ENCODE assay signal across 8 cellular contexts in the genomic region with DNA sequence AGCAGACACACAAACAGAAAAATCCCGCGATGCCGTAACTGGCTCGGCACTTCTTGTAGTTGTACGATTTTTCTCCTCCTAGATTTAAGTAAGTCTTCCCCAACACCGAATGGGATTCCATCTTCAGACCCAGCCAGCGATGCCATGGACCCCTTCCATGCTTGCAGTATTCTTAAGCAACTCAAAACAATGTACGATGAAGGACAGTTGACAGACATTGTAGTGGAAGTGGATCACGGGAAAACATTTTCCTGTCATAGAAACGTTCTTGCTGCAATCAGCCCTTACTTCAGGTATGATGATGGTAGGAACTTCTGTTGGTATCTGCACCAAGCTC. TPM values are rescaled to one million over a fixed set of nuclear protein-coding genes. Genes with fewer than 3 reads are reported as not detected.
DNase-seq lines count a peak whose midpoint lies in the region; TF ChIP-seq lines count a peak whose summit lies in the region.

No MANE protein-coding gene starts in this region.

- no peaks in the 10 kb centered on the region for H3K27me3 ChIP-seq in BJ (ENCODE audit: control insufficient read depth, insufficient read depth, low read length)
- H3K27me3 ChIP-seq in Loucy (ENCODE audit: insufficient read depth, low read length, poor library complexity, severe bottlenecking) = peaks cover 11% of the 10 kb centered on the region
- no peaks in the 10 kb centered on the region for H3K27me3 ChIP-seq in colonic mucosa

- H3K4me3 ChIP-seq in BJ (ENCODE audit: low read depth, low read length) (peak overlapping the region; percentile 70), Loucy (ENCODE audit: low read length, poor library complexity, severe bottlenecking) (peak overlapping the region; percentile 79), colonic mucosa (peak overlapping the region; percentile 94)

- H3K27me3 Mint-ChIP-seq in nephron (ENCODE audit: low read depth) = peaks cover 38% of the 10 kb centered on the region

- H3K36me3 Mint-ChIP-seq in nephron (ENCODE audit: low read depth) = peaks cover 4% of the 10 kb centered on the region

- no peaks in the 10 kb centered on the region for H4K20me1 ChIP-seq in Loucy (ENCODE audit: insufficient read depth, low read length, poor library complexity, severe bottlenecking)

- no peaks in the 10 kb centered on the region for H3K4me1 Mint-ChIP-seq in nephron

- H3K9me3 ChIP-seq in Loucy (ENCODE audit: insufficient read depth, low read depth, low read length) (no peaks in the 10 kb centered on the region), colonic mucosa (no peaks in the 10 kb centered on the region)

- CTCF ChIA-PET in BJ (lab: Yijun Ruan, JAX) = interaction anchor here (1.1 to 1.2 kb wide), 3 partner anchors 10 to 114 kb away, joined by 3 to 5 read pairs (median 4); no protein-coding TSS in a partner anchor

- intact Hi-C loops in colonic mucosa (cut with DNase I) = no loop called here

- H3K79me2 ChIP-seq in Loucy (ENCODE audit: insufficient read depth, low read length) = peaks cover 7% of the 10 kb centered on the region; the same call in 1 of the 2 replicates

- H3K4me1 ChIP-seq in Loucy (ENCODE audit: insufficient read depth, low read length, poor library complexity, severe bottlenecking) (peaks cover 35% of the 10 kb centered on the region), colonic mucosa (no peaks in the 10 kb centered on the region)

- POLR2A ChIA-PET in BJ (lab: Charles Lee) = no interaction called here

- H2AFZ ChIP-seq in Loucy (ENCODE audit: low read length) = peak overlapping the region; percentile 90

- peak overlapping the region; percentile 89 to 94 (median 91) for H3K4me3 Mint-ChIP-seq in nephron

- TF ChIP-seq CTCF in BJ (IDR thresholded peaks at IDR 0.05; ENCODE audit: insufficient read depth, low read depth, low read length) (no peak), Loucy (conservative IDR thresholded peaks at IDR 0.05; ENCODE audit: low read length) (no peak), colonic mucosa (IDR thresholded peaks at IDR 0.05) (no peak), nephron (IDR thresholded peaks at IDR 0.05; ENCODE audit: unreplicated experiment in 3 of 3) (no peak)

- H3K9ac ChIP-seq in Loucy (ENCODE audit: low read depth, low read length, poor library complexity, severe bottlenecking) = peak overlapping the region; percentile 51
- peak overlapping the region; percentile 71 to 73 for H3K9ac ChIP-seq in colonic mucosa (ENCODE audit: low read depth in 2 of 2, low read length in 2 of 2)

- no peaks in the 10 kb centered on the region for H3K9me3 Mint-ChIP-seq in nephron

- no peak for DNase-seq in BJ (ENCODE audit: low read depth)
- DNase-seq in colonic mucosa = no peak
- DNase-seq in stimulated activated CD4-positive, alpha-beta T cell treated with anti-CD3 and anti-CD28 coated beads, Interleukin-12 subunit alpha, Interleukin-12 subunit beta, amount 100 ng/mL, for 4 hours = no peak
- no peak for DNase-seq in globus pallidus (ENCODE audit: low spot score)
- DNase-seq in SHP77 treated with DMSO at 0.1 percent for 48 hours (lab: John Stamatoyannopoulos, UW) = no peak
- no peak for DNase-seq in NCI-H524 (lab: John Stamatoyannopoulos, UW)

- H3K4me2 ChIP-seq in Loucy (ENCODE audit: low read depth, low read length, poor library complexity, severe bottlenecking) = peak overlapping the region; percentile 79

- H3F3A ChIP-seq in Loucy (ENCODE audit: low read depth) = no peaks in the 10 kb centered on the region

- no peaks in the 10 kb centered on the region for H3K9me2 ChIP-seq in Loucy (replicated peaks; ENCODE audit: low read depth, low read length)

- H3K36me3 ChIP-seq in BJ (ENCODE audit: control insufficient read depth, insufficient read depth, low read length) (no peaks in the 10 kb centered on the region), Loucy (ENCODE audit: insufficient read depth, low read length) (no peaks in the 10 kb centered on the region), colonic mucosa (no peaks in the 10 kb centered on the region)

- no peak overlapping the region for H3K27ac Mint-ChIP-seq in nephron

- peak overlapping the region; percentile 77 for H3K27ac ChIP-seq in colonic mucosa

RNA-seq across cellular contexts. Expression of a gene that starts 0.8 kb away (rescaled TPM):
- 0.31 and 0.49 TPM in 2 replicates for polyA plus RNA-seq in BJ (2011; rRNA removed)
- 0.19 and 0.67 TPM in 2 replicates for polyA minus RNA-seq in BJ (2011; rRNA and poly(A)+ RNA removed)
- total RNA-seq in colonic mucosa = 1 to 10 TPM; 4.6 to 5.0 TPM
